Comparison of ENCODE assay signal across 16 cellular contexts in genomic region chr7:155765458-155765857, GRCh38. TPM values are rescaled to one million over a fixed set of nuclear protein-coding genes. Genes with fewer than 3 reads are reported as not detected.
"Had no signal": no experiment of that assay in that cellular context is flagged by ENCODE, and none has a peak within 500 bp of the region (broad histone marks: within the 10 kb centered on the region; RNA-seq: fewer than 3 reads in every experiment).

No MANE protein-coding gene starts in this region.

- H3K4me1 ChIP-seq: parathyroid adenoma had no signal

- ATAC-seq: effector memory CD8-positive, alpha-beta T cell; gastroesophageal sphincter had no signal

- H3K27me3 Mint-ChIP-seq: activated B cell treated with CpG ODN at 0.5 μM for 24 hours; dendritic cell treated with granulocyte-macrophage colony-stimulating factor and Interleukin-4, amounts not matched to agents 40 ng/mL and 50 ng/mL, for 4 days; effector memory CD8-positive, alpha-beta T cell; memory B cell had no signal

- H3K27ac Mint-ChIP-seq: dendritic cell treated with granulocyte-macrophage colony-stimulating factor and Interleukin-4, amounts not matched to agents 40 ng/mL and 50 ng/mL, for 4 days had no signal

- H3K9ac ChIP-seq: parathyroid adenoma, SK-N-SH had no signal

- H3K9me2 ChIP-seq: SK-N-SH had no signal

- H3K9me3 Mint-ChIP-seq: activated B cell treated with CpG ODN at 0.5 μM for 24 hours; dendritic cell treated with granulocyte-macrophage colony-stimulating factor and Interleukin-4, amounts not matched to agents 40 ng/mL and 50 ng/mL, for 4 days; effector memory CD8-positive, alpha-beta T cell; memory B cell had no signal

- H3K27ac ChIP-seq: gastroesophageal sphincter, parathyroid adenoma had no signal

- H3K4me2 ChIP-seq: SK-N-SH had no signal

- H3K9me3 ChIP-seq: gastroesophageal sphincter, left ventricle myocardium inferior, SK-N-SH, tibial nerve had no signal

- H2AFZ ChIP-seq: parathyroid adenoma had no signal

- DNase-seq: activated B cell treated with CpG ODN at 0.5 μM for 24 hours; activated gamma-delta T cell; activated T-cell treated with anti-CD3 and anti-CD28 coated beads for 4 hours; brain microvascular endothelial cell; effector memory CD8-positive, alpha-beta T cell; left ventricle myocardium inferior; SK-N-SH; stimulated activated CD4-positive, alpha-beta T cell treated with anti-CD3 and anti-CD28 coated beads, Interleukin-4, amount 100 ng/mL, for 4 hours had no signal

- H3K4me3 ChIP-seq: gastroesophageal sphincter, left ventricle myocardium inferior, tibial nerve had no signal

- H3K4me3 Mint-ChIP-seq: activated B cell treated with CpG ODN at 0.5 μM for 24 hours; dendritic cell treated with granulocyte-macrophage colony-stimulating factor and Interleukin-4, amounts not matched to agents 40 ng/mL and 50 ng/mL, for 4 days; memory B cell had no signal

- H3K27me3 ChIP-seq: brain microvascular endothelial cell, gastroesophageal sphincter, tibial nerve had no signal

RNA-seq across cellular contexts. Expression of gene SHH, which starts 46.8 kb away (rescaled TPM):
- total RNA-seq: activated B cell treated with CpG ODN at 0.5 μM for 24 hours; left ventricle myocardium inferior; skeletal muscle tissue; T-helper 1 cell treated with Interleukin-12 subunit alpha and Interleukin-12 subunit beta and Interleukin-4 antibody, amounts not matched to agents 30 ng/mL and 1 ng/mL, for 36 hours had no signal
- polyA plus RNA-seq: keratinocyte, SK-N-SH had no signal
